Comparison of ENCODE assay signal across 2 cellular contexts in genomic region chr5:116159006-116159405, GRCh38.
TF ChIP-seq lines count a peak whose summit lies in the region.

No MANE protein-coding gene starts in this region.

TF ChIP-seq in HepG2, 621 proteins besides CTCF, POLR2A, EP300 and RAD21 (continued from another document):
- TF ChIP-seq GPBP1L1 (CRISPR knock-in tag; IDR thresholded peaks at IDR 0.05) (no peak), TCF7 (IDR thresholded peaks at IDR 0.05; ENCODE audit: low read depth) (no peak)

TF ChIP-seq in WTC11, 78 proteins besides CTCF, POLR2A, EP300 and RAD21 (continued from another document):
- TF ChIP-seq ERG (CRISPR knock-in tag; IDR thresholded peaks at IDR 0.05) (no peak), E2F4 (CRISPR knock-in tag; IDR thresholded peaks at IDR 0.05; ENCODE audit: borderline replicate concordance, low read depth) (no peak), ZNF263 (CRISPR knock-in tag; IDR thresholded peaks at IDR 0.05; ENCODE audit: low read depth) (no peak), ZNF232 (CRISPR knock-in tag; IDR thresholded peaks at IDR 0.05) (no peak), HMGA2 (CRISPR knock-in tag; IDR thresholded peaks at IDR 0.05) (no peak), ATF3 (CRISPR knock-in tag; conservative IDR thresholded peaks at IDR 0.05) (no peak), CBFB (CRISPR knock-in tag; IDR thresholded peaks at IDR 0.05; ENCODE audit: low read depth) (no peak), USF2 (CRISPR knock-in tag; IDR thresholded peaks at IDR 0.05) (no peak), ESRRA (CRISPR knock-in tag; IDR thresholded peaks at IDR 0.05; ENCODE audit: borderline replicate concordance) (no peak), JAZF1 (CRISPR knock-in tag; IDR thresholded peaks at IDR 0.05) (no peak)
- TF ChIP-seq, protein P1, sequence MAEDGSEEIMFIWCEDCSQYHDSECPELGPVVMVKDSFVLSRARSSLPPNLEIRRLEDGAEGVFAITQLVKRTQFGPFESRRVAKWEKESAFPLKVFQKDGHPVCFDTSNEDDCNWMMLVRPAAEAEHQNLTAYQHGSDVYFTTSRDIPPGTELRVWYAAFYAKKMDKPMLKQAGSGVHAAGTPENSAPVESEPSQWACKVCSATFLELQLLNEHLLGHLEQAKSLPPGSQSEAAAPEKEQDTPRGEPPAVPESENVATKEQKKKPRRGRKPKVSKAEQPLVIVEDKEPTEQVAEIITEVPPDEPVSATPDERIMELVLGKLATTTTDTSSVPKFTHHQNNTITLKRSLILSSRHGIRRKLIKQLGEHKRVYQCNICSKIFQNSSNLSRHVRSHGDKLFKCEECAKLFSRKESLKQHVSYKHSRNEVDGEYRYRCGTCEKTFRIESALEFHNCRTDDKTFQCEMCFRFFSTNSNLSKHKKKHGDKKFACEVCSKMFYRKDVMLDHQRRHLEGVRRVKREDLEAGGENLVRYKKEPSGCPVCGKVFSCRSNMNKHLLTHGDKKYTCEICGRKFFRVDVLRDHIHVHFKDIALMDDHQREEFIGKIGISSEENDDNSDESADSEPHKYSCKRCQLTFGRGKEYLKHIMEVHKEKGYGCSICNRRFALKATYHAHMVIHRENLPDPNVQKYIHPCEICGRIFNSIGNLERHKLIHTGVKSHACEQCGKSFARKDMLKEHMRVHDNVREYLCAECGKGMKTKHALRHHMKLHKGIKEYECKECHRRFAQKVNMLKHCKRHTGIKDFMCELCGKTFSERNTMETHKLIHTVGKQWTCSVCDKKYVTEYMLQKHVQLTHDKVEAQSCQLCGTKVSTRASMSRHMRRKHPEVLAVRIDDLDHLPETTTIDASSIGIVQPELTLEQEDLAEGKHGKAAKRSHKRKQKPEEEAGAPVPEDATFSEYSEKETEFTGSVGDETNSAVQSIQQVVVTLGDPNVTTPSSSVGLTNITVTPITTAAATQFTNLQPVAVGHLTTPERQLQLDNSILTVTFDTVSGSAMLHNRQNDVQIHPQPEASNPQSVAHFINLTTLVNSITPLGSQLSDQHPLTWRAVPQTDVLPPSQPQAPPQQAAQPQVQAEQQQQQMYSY (CRISPR knock-in tag; IDR thresholded peaks at IDR 0.05) = no peak
